In the genomic region with DNA sequence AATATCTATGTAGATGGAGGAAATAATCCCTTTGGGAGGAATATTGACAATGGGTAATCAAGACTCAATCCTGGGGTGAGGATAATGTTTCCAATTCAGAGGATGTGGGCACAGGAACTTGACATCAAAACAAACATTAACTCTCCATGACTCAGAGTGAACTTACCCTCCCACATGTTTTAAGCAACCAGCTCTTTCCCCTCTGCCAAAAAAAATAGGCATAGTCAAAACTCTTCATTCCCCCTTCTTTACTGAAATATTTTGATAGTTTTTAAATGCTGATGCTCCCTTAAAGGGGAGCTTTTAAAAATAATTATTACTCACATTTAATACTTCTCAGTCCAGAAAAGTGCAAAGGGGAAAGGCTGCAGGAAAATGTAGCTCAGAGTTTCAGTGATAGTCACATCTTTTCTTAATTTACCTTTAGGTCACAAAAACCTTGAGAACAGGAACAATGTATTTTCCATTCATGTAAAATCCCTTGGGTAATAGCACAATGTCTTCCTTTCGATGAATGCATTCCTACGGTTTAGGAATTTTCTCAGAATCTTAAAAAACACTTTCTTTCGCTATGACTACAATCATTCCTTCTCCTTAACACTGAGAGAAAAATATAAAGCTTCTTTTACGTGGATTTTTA, we compare ENCODE assay signal across 1 cellular context.
TF ChIP-seq lines count a peak whose summit lies in the region.

No MANE protein-coding gene starts in this region.

TF ChIP-seq in HEK293, 187 proteins besides CTCF, POLR2A, EP300 and RAD21 (continued from another document and continues in another):
- TF ChIP-seq, protein P1, sequence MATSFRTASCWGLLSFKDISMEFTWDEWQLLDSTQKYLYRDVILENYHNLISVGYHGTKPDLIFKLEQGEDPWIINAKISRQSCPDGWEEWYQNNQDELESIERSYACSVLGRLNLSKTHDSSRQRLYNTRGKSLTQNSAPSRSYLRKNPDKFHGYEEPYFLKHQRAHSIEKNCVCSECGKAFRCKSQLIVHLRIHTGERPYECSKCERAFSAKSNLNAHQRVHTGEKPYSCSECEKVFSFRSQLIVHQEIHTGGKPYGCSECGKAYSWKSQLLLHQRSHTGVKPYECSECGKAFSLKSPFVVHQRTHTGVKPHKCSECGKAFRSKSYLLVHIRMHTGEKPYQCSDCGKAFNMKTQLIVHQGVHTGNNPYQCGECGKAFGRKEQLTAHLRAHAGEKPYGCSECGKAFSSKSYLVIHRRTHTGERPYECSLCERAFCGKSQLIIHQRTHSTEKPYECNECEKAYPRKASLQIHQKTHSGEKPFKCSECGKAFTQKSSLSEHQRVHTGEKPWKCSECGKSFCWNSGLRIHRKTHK (tag by site-specific recombination; IDR thresholded peaks at IDR 0.05), result no peak
- TF ChIP-seq SALL2 (tag by site-specific recombination; IDR thresholded peaks at IDR 0.05; ENCODE audit: borderline replicate concordance) (no peak), ZNF157 (tag by site-specific recombination; IDR thresholded peaks at IDR 0.05) (no peak), SCRT2 (tag by site-specific recombination; IDR thresholded peaks at IDR 0.05) (no peak), ZNF561 (tag by site-specific recombination; IDR thresholded peaks at IDR 0.05; ENCODE audit: borderline replicate concordance) (no peak), ZNF423 (tag by site-specific recombination; IDR thresholded peaks at IDR 0.05) (no peak), ZNF560 (tag by site-specific recombination; IDR thresholded peaks at IDR 0.05; ENCODE audit: borderline replicate concordance) (no peak), KLF9 (tag by site-specific recombination; IDR thresholded peaks at IDR 0.05; ENCODE audit: low read depth) (no peak), YY1 (tag by site-specific recombination; IDR thresholded peaks at IDR 0.05) (no peak), ZNF768 (tag by site-specific recombination; IDR thresholded peaks at IDR 0.05) (no peak), ZNF391 (tag by site-specific recombination; IDR thresholded peaks at IDR 0.05; ENCODE audit: borderline replicate concordance, low read depth) (no peak), ZNF324 (tag by site-specific recombination; IDR thresholded peaks at IDR 0.05) (no peak), ZFHX2 (tag by site-specific recombination; conservative IDR thresholded peaks at IDR 0.05) (peak; percentile 74), ZNF112 (tag by site-specific recombination; IDR thresholded peaks at IDR 0.05) (no peak), WT1 (tag by site-specific recombination; IDR thresholded peaks at IDR 0.05) (peak; percentile 70), KLF7 (tag by site-specific recombination; IDR thresholded peaks at IDR 0.05; ENCODE audit: borderline replicate concordance) (no peak), GLI2 (tag by site-specific recombination; IDR thresholded peaks at IDR 0.05; ENCODE audit: borderline replicate concordance, low read depth) (no peak), HOXA7 (CRISPR knock-in tag; IDR thresholded peaks at IDR 0.05; ENCODE audit: borderline replicate concordance) (no peak), ZNF19 (tag by site-specific recombination; IDR thresholded peaks at IDR 0.05; ENCODE audit: low read depth) (no peak), SETDB1 (IDR thresholded peaks at IDR 0.05; ENCODE audit: insufficient read length, low read length) (no peak), ZNF549 (tag by site-specific recombination; IDR thresholded peaks at IDR 0.05) (0 out of 2 replicates have a peak, but pooled peaks have one; percentile 4), ZNF350 (tag by site-specific recombination; IDR thresholded peaks at IDR 0.05) (no peak), TRIM28 (IDR thresholded peaks at IDR 0.05; ENCODE audit: borderline replicate concordance, low read length) (no peak), MZF1 (tag by site-specific recombination; IDR thresholded peaks at IDR 0.05; ENCODE audit: borderline replicate concordance) (no peak), ZNF521 (tag by site-specific recombination; IDR thresholded peaks at IDR 0.05) (no peak), ZNF266 (tag by site-specific recombination; IDR thresholded peaks at IDR 0.05; ENCODE audit: low read depth) (no peak), MYNN (tag by site-specific recombination; IDR thresholded peaks at IDR 0.05; ENCODE audit: borderline replicate concordance) (no peak), ZNF624 (tag by site-specific recombination; IDR thresholded peaks at IDR 0.05) (no peak), RBAK (tag by site-specific recombination; IDR thresholded peaks at IDR 0.05) (no peak), REPIN1 (tag by site-specific recombination; IDR thresholded peaks at IDR 0.05; ENCODE audit: low read depth) (no peak), ZNF629 (tag by site-specific recombination; IDR thresholded peaks at IDR 0.05) (no peak), ZNF311 (tag by site-specific recombination; IDR thresholded peaks at IDR 0.05; ENCODE audit: borderline replicate concordance) (no peak), ZNF133 (tag by site-specific recombination; IDR thresholded peaks at IDR 0.05) (no peak), ZNF544 (tag by site-specific recombination; IDR thresholded peaks at IDR 0.05) (no peak), PRDM1 (tag by site-specific recombination; IDR thresholded peaks at IDR 0.05) (no peak), ZNF239 (tag by site-specific recombination; IDR thresholded peaks at IDR 0.05) (no peak), ZBTB48 (tag by site-specific recombination; IDR thresholded peaks at IDR 0.05) (no peak), IKZF3 (tag by site-specific recombination; IDR thresholded peaks at IDR 0.05) (peak; percentile 42; the same call in 1 of the 2 replicates), GLI4 (tag by site-specific recombination; IDR thresholded peaks at IDR 0.05) (no peak), ZFP69B (tag by site-specific recombination; IDR thresholded peaks at IDR 0.05) (no peak), ZBTB21 (tag by site-specific recombination; IDR thresholded peaks at IDR 0.05) (no peak), HOXC10 (CRISPR knock-in tag; IDR thresholded peaks at IDR 0.05) (no peak)
- TF ChIP-seq, protein P2, sequence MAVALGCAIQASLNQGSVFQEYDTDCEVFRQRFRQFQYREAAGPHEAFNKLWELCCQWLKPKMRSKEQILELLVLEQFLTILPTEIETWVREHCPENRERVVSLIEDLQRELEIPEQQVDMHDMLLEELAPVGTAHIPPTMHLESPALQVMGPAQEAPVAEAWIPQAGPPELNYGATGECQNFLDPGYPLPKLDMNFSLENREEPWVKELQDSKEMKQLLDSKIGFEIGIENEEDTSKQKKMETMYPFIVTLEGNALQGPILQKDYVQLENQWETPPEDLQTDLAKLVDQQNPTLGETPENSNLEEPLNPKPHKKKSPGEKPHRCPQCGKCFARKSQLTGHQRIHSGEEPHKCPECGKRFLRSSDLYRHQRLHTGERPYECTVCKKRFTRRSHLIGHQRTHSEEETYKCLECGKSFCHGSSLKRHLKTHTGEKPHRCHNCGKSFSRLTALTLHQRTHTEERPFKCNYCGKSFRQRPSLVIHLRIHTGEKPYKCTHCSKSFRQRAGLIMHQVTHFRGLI (tag by site-specific recombination; IDR thresholded peaks at IDR 0.05), result no peak
- TF ChIP-seq, protein P3, sequence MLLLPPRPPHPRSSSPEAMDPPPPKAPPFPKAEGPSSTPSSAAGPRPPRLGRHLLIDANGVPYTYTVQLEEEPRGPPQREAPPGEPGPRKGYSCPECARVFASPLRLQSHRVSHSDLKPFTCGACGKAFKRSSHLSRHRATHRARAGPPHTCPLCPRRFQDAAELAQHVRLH (tag by site-specific recombination; IDR thresholded peaks at IDR 0.05), result no peak
- TF ChIP-seq, protein P4, sequence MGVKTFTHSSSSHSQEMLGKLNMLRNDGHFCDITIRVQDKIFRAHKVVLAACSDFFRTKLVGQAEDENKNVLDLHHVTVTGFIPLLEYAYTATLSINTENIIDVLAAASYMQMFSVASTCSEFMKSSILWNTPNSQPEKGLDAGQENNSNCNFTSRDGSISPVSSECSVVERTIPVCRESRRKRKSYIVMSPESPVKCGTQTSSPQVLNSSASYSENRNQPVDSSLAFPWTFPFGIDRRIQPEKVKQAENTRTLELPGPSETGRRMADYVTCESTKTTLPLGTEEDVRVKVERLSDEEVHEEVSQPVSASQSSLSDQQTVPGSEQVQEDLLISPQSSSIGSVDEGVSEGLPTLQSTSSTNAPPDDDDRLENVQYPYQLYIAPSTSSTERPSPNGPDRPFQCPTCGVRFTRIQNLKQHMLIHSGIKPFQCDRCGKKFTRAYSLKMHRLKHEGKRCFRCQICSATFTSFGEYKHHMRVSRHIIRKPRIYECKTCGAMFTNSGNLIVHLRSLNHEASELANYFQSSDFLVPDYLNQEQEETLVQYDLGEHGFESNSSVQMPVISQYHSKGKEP (tag by site-specific recombination; IDR thresholded peaks at IDR 0.05), result no peak
- TF ChIP-seq, protein P5, sequence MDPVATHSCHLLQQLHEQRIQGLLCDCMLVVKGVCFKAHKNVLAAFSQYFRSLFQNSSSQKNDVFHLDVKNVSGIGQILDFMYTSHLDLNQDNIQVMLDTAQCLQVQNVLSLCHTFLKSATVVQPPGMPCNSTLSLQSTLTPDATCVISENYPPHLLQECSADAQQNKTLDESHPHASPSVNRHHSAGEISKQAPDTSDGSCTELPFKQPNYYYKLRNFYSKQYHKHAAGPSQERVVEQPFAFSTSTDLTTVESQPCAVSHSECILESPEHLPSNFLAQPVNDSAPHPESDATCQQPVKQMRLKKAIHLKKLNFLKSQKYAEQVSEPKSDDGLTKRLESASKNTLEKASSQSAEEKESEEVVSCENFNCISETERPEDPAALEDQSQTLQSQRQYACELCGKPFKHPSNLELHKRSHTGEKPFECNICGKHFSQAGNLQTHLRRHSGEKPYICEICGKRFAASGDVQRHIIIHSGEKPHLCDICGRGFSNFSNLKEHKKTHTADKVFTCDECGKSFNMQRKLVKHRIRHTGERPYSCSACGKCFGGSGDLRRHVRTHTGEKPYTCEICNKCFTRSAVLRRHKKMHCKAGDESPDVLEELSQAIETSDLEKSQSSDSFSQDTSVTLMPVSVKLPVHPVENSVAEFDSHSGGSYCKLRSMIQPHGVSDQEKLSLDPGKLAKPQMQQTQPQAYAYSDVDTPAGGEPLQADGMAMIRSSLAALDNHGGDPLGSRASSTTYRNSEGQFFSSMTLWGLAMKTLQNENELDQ (tag by site-specific recombination; IDR thresholded peaks at IDR 0.05; ENCODE audit: low read depth), result no peak
- TF ChIP-seq, protein P6, sequence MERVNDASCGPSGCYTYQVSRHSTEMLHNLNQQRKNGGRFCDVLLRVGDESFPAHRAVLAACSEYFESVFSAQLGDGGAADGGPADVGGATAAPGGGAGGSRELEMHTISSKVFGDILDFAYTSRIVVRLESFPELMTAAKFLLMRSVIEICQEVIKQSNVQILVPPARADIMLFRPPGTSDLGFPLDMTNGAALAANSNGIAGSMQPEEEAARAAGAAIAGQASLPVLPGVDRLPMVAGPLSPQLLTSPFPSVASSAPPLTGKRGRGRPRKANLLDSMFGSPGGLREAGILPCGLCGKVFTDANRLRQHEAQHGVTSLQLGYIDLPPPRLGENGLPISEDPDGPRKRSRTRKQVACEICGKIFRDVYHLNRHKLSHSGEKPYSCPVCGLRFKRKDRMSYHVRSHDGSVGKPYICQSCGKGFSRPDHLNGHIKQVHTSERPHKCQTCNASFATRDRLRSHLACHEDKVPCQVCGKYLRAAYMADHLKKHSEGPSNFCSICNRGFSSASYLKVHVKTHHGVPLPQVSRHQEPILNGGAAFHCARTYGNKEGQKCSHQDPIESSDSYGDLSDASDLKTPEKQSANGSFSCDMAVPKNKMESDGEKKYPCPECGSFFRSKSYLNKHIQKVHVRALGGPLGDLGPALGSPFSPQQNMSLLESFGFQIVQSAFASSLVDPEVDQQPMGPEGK (tag by site-specific recombination; IDR thresholded peaks at IDR 0.05), result no peak
- TF ChIP-seq, protein P7, sequence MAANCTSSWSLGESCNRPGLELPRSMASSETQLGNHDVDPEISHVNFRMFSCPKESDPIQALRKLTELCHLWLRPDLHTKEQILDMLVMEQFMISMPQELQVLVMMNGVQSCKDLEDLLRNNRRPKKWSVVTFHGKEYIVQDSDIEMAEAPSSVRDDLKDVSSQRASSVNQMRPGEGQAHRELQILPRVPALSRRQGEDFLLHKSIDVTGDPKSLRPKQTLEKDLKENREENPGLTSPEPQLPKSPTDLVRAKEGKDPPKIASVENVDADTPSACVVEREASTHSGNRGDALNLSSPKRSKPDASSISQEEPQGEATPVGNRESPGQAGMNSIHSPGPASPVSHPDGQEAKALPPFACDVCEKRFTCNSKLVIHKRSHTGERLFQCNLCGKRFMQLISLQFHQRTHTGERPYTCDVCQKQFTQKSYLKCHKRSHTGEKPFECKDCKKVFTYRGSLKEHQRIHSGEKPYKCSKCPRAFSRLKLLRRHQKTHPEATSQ (tag by site-specific recombination; IDR thresholded peaks at IDR 0.05), result no peak
- TF ChIP-seq, protein P8, sequence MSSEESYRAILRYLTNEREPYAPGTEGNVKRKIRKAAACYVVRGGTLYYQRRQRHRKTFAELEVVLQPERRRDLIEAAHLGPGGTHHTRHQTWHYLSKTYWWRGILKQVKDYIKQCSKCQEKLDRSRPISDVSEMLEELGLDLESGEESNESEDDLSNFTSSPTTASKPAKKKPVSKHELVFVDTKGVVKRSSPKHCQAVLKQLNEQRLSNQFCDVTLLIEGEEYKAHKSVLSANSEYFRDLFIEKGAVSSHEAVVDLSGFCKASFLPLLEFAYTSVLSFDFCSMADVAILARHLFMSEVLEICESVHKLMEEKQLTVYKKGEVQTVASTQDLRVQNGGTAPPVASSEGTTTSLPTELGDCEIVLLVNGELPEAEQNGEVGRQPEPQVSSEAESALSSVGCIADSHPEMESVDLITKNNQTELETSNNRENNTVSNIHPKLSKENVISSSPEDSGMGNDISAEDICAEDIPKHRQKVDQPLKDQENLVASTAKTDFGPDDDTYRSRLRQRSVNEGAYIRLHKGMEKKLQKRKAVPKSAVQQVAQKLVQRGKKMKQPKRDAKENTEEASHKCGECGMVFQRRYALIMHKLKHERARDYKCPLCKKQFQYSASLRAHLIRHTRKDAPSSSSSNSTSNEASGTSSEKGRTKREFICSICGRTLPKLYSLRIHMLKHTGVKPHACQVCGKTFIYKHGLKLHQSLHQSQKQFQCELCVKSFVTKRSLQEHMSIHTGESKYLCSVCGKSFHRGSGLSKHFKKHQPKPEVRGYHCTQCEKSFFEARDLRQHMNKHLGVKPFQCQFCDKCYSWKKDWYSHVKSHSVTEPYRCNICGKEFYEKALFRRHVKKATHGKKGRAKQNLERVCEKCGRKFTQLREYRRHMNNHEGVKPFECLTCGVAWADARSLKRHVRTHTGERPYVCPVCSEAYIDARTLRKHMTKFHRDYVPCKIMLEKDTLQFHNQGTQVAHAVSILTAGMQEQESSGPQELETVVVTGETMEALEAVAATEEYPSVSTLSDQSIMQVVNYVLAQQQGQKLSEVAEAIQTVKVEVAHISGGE (tag by site-specific recombination; conservative IDR thresholded peaks at IDR 0.05; ENCODE audit: low read depth), result no peak
